Comparison of ENCODE assay signal across 8 cellular contexts in the genomic region with DNA sequence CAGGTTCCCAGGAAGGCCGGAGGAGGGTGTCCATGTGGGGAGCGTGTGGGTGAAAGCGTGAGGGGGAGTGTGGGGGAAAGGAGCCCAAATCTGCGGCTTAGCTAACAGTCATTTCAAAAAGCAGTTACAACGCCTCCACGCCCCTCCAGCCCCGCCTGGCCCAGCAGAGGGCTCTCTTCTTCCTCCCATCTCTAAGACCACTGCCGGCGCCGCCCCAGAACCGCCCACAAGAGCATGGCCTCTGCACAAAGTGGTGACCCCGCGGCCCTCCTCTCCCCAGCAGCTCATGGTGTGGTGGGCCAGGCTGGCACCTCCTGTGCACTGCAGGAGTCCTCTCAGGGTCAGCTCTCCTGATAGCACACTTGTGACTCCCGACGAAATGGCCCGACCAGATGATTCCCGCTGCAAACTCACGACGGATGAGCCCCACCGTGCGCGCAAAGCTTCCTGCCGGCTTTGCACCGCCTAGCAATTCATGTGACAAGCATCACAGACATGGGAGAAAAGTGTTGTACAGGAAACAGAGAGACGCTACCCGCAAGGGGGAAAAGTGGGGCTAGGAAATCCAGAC. TPM values are rescaled to one million over a fixed set of nuclear protein-coding genes. Genes with fewer than 3 reads are reported as not detected.
DNase-seq lines count a peak whose midpoint lies in the region; ATAC-seq and TF ChIP-seq lines count a peak whose summit lies in the region.

No MANE protein-coding gene starts in this region.

- TF ChIP-seq CTCF in GM12873 (IDR thresholded peaks at IDR 0.05; ENCODE audit: insufficient read depth, low read depth, low read length, missing control alignments) (peak; percentile 78), WTC11 (IDR thresholded peaks at IDR 0.05) (no peak), cardiac fibroblast (IDR thresholded peaks at IDR 0.05; ENCODE audit: low read depth, low read length) (peak; percentile 82)

- POLR2A ChIA-PET in HEK293T (lab: Yijun Ruan, JAX) (no interaction called here), WTC11 (lab: Charles Lee) (interaction anchor here (0.5 to 2.2 kb wide), 7 partner anchors 38 to 119 kb away, joined by 3 to 17 read pairs (median 3); a partner anchor contains a TSS)

- H3K9me3 Mint-ChIP-seq in WTC11, result peaks cover 18% of the 10 kb centered on the region

- CTCF ChIA-PET in HEK293T (lab: Yijun Ruan, JAX), result no interaction called here
- CTCF ChIA-PET in WTC11 (lab: Charles Lee), result interaction anchor here (0.8 to 2.3 kb wide), 20 partner anchors 9 to 345 kb away, joined by 3 to 23 read pairs (median 5); a partner anchor contains a TSS

- H3K27me3 Mint-ChIP-seq in WTC11 (ENCODE audit: low read depth), result no peaks in the 10 kb centered on the region; the same call in 1 of the 2 replicates

- peaks cover 4% of the 10 kb centered on the region; the same call in 1 of the 2 replicates for H3K36me3 Mint-ChIP-seq in WTC11

- peak overlapping the region; percentile 46 to 51 for H3K4me3 ChIP-seq in cardiac fibroblast (replicated peaks in 1 of 2; ENCODE audit: low read depth in 2 of 2, low read length in 2 of 2)

- H3K27ac Mint-ChIP-seq in WTC11, result peak overlapping the region; percentile 89

- H3K4me3 Mint-ChIP-seq in WTC11, result peak overlapping the region; percentile 75

- H3K4me1 Mint-ChIP-seq in WTC11, result peaks cover 39% of the 10 kb centered on the region

- peak; percentile 98 for ATAC-seq in WTC11

- DNase-seq in HEK293T (ENCODE audit: extremely low spot score) (peak; percentile 57), NAMALWA (ENCODE audit: low spot score) (peak; percentile 95), WTC11 (ENCODE audit: low spot score) (peak; percentile 87), cardiac fibroblast (ENCODE audit: low read depth in 2 of 2) (peak; percentile 85 to 86), islet precursor cell (peak; percentile 96), NCI-H1417 treated with DMSO at 0.1 percent for 48 hours (lab: John Stamatoyannopoulos, UW) (no peak)
- DNase-seq in stimulated activated CD4-positive, alpha-beta T cell treated with anti-CD3 and anti-CD28 coated beads, Interleukin-12 subunit alpha, Interleukin-12 subunit beta, amount 100 ng/mL, for 48 hours (ENCODE audit: low read depth in 2 of 3, low spot score in 1 of 3), result peak; percentile 72 to 83 (median 77)

TF ChIP-seq in HEK293T, 16 proteins besides CTCF, POLR2A, EP300 and RAD21:
- no peak for TF ChIP-seq ZNF384 (IDR thresholded peaks at IDR 0.05)
- TF ChIP-seq, protein P1, sequence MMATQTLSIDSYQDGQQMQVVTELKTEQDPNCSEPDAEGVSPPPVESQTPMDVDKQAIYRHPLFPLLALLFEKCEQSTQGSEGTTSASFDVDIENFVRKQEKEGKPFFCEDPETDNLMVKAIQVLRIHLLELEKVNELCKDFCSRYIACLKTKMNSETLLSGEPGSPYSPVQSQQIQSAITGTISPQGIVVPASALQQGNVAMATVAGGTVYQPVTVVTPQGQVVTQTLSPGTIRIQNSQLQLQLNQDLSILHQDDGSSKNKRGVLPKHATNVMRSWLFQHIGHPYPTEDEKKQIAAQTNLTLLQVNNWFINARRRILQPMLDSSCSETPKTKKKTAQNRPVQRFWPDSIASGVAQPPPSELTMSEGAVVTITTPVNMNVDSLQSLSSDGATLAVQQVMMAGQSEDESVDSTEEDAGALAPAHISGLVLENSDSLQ (IDR thresholded peaks at IDR 0.05), result no peak
- no peak for TF ChIP-seq FOXK2 (IDR thresholded peaks at IDR 0.05)
- no peak for TF ChIP-seq SP1 (IDR thresholded peaks at IDR 0.05)
- no peak for TF ChIP-seq TARDBP (IDR thresholded peaks at IDR 0.05)
- peak; percentile 46; the same call in 1 of the 2 replicates for TF ChIP-seq L3MBTL2 (conservative IDR thresholded peaks at IDR 0.05)
- no peak for TF ChIP-seq NFRKB (IDR thresholded peaks at IDR 0.05)

TF ChIP-seq in WTC11, 78 proteins besides CTCF, POLR2A, EP300 and RAD21 (continues in another document):
- TF ChIP-seq GTF2I (CRISPR knock-in tag; conservative IDR thresholded peaks at IDR 0.05) (0 out of 2 replicates have a peak, but pooled peaks have one; percentile 4), CBFB (CRISPR knock-in tag; IDR thresholded peaks at IDR 0.05; ENCODE audit: low read depth) (no peak), NR3C1 (CRISPR knock-in tag; conservative IDR thresholded peaks at IDR 0.05; ENCODE audit: low read depth) (no peak), ZNF423 (CRISPR knock-in tag; IDR thresholded peaks at IDR 0.05) (peak; percentile 87), KAT7 (CRISPR knock-in tag; IDR thresholded peaks at IDR 0.05; ENCODE audit: borderline replicate concordance) (no peak), NR2C2 (CRISPR knock-in tag; IDR thresholded peaks at IDR 0.05) (no peak), FOXP1 (CRISPR knock-in tag; IDR thresholded peaks at IDR 0.05; ENCODE audit: borderline replicate concordance) (peak; percentile 38; the same call in 1 of the 2 replicates), SP1 (CRISPR knock-in tag; conservative IDR thresholded peaks at IDR 0.05) (peak; percentile 60; the same call in 1 of the 2 replicates), HMGA2 (CRISPR knock-in tag; IDR thresholded peaks at IDR 0.05) (no peak), SMAD3 (CRISPR knock-in tag; IDR thresholded peaks at IDR 0.05; ENCODE audit: borderline replicate concordance) (0 out of 2 replicates have a peak, but pooled peaks have one; percentile 39), ZNF121 (CRISPR knock-in tag; IDR thresholded peaks at IDR 0.05) (0 out of 2 replicates have a peak, but pooled peaks have one; percentile 17), TCF7 (CRISPR knock-in tag; IDR thresholded peaks at IDR 0.05; ENCODE audit: low read depth) (no peak), CREM (CRISPR knock-in tag; IDR thresholded peaks at IDR 0.05) (no peak), RORB (CRISPR knock-in tag; IDR thresholded peaks at IDR 0.05) (no peak)
- TF ChIP-seq, protein P2, sequence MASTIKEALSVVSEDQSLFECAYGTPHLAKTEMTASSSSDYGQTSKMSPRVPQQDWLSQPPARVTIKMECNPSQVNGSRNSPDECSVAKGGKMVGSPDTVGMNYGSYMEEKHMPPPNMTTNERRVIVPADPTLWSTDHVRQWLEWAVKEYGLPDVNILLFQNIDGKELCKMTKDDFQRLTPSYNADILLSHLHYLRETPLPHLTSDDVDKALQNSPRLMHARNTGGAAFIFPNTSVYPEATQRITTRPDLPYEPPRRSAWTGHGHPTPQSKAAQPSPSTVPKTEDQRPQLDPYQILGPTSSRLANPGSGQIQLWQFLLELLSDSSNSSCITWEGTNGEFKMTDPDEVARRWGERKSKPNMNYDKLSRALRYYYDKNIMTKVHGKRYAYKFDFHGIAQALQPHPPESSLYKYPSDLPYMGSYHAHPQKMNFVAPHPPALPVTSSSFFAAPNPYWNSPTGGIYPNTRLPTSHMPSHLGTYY (CRISPR knock-in tag; IDR thresholded peaks at IDR 0.05), result no peak
- TF ChIP-seq, protein P3, sequence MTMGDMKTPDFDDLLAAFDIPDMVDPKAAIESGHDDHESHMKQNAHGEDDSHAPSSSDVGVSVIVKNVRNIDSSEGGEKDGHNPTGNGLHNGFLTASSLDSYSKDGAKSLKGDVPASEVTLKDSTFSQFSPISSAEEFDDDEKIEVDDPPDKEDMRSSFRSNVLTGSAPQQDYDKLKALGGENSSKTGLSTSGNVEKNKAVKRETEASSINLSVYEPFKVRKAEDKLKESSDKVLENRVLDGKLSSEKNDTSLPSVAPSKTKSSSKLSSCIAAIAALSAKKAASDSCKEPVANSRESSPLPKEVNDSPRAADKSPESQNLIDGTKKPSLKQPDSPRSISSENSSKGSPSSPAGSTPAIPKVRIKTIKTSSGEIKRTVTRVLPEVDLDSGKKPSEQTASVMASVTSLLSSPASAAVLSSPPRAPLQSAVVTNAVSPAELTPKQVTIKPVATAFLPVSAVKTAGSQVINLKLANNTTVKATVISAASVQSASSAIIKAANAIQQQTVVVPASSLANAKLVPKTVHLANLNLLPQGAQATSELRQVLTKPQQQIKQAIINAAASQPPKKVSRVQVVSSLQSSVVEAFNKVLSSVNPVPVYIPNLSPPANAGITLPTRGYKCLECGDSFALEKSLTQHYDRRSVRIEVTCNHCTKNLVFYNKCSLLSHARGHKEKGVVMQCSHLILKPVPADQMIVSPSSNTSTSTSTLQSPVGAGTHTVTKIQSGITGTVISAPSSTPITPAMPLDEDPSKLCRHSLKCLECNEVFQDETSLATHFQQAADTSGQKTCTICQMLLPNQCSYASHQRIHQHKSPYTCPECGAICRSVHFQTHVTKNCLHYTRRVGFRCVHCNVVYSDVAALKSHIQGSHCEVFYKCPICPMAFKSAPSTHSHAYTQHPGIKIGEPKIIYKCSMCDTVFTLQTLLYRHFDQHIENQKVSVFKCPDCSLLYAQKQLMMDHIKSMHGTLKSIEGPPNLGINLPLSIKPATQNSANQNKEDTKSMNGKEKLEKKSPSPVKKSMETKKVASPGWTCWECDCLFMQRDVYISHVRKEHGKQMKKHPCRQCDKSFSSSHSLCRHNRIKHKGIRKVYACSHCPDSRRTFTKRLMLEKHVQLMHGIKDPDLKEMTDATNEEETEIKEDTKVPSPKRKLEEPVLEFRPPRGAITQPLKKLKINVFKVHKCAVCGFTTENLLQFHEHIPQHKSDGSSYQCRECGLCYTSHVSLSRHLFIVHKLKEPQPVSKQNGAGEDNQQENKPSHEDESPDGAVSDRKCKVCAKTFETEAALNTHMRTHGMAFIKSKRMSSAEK (CRISPR knock-in tag; IDR thresholded peaks at IDR 0.05; ENCODE audit: borderline replicate concordance), result 0 out of 2 replicates have a peak, but pooled peaks have one; percentile 36
- TF ChIP-seq, protein P4, sequence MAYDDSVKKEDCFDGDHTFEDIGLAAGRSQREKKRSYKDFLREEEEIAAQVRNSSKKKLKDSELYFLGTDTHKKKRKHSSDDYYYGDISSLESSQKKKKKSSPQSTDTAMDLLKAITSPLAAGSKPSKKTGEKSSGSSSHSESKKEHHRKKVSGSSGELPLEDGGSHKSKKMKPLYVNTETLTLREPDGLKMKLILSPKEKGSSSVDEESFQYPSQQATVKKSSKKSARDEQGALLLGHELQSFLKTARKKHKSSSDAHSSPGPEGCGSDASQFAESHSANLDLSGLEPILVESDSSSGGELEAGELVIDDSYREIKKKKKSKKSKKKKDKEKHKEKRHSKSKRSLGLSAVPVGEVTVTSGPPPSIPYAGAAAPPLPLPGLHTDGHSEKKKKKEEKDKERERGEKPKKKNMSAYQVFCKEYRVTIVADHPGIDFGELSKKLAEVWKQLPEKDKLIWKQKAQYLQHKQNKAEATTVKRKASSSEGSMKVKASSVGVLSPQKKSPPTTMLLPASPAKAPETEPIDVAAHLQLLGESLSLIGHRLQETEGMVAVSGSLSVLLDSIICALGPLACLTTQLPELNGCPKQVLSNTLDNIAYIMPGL (CRISPR knock-in tag; IDR thresholded peaks at IDR 0.05), result no peak
- TF ChIP-seq, protein P5, sequence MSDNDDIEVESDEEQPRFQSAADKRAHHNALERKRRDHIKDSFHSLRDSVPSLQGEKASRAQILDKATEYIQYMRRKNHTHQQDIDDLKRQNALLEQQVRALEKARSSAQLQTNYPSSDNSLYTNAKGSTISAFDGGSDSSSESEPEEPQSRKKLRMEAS (CRISPR knock-in tag; IDR thresholded peaks at IDR 0.05), result peak; percentile 49; the same call in 1 of the 2 replicates

RNA-seq across cellular contexts. Expression of a gene that starts 12.4 kb away (rescaled TPM):
- total RNA-seq in WTC11 (2021), result 31.1 to 33.4 TPM (median 32.7 TPM) in 3 replicates

RNA-seq across cellular contexts. Expression of a gene that starts 37.1 kb away (rescaled TPM):
- not detected in 3 replicates for total RNA-seq in WTC11 (2021)

RNA-seq across cellular contexts. Expression of a gene that starts 43.5 kb away (rescaled TPM):
- 0.39 to 0.90 TPM (median 0.60 TPM) in 3 replicates for total RNA-seq in WTC11 (2021)

RNA-seq across cellular contexts. Expression of a gene that starts 43.6 kb away (rescaled TPM):
- 0.07 to 0.16 TPM (median 0.09 TPM) in 3 replicates for total RNA-seq in WTC11 (2021)
